ENCODE assay signal across 11 cellular contexts in the genomic region with DNA sequence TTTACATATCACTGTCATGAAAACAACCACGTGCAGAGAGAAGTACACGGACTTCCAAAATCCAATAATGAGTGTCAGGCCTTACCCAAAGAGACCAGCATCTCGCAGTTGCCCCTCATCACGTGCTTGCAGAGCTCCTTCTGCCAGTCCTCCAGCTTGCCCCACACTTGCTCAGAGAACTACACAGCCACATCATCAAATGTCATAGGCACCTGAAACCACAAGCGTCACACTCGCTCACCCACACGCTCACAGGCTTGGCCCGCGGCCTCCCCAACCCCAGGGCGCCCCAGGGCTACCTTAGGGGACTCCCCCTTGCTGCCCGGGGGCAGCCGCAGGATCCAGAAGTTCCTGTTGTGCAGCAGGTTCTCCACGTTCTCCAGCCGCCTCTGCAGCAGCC.
DNase-seq lines count a peak whose midpoint lies in the region; ATAC-seq, FAIRE-seq and TF ChIP-seq lines count a peak whose summit lies in the region.
"Had no signal": no experiment of that assay in that cellular context is flagged by ENCODE, and none has a peak within 500 bp of the region (broad histone marks: within the 10 kb centered on the region; RNA-seq: fewer than 3 reads in every experiment).

No MANE protein-coding gene starts in this region.

- H3K36me3 ChIP-seq in kidney (ENCODE audit: control insufficient read depth in 1 of 2, insufficient read depth in 2 of 2, low read length in 2 of 2) = peaks cover 23 to 36% of the 10 kb centered on the region in 2 donors

- peaks cover 8 to 15% of the 10 kb centered on the region in 2 donors for H3K4me1 ChIP-seq in kidney (ENCODE audit: control insufficient read depth in 1 of 2, insufficient read depth in 1 of 2, low read depth in 1 of 2, low read length in 2 of 2)

- H3K4me1 Mint-ChIP-seq in T-helper 17 cell = peaks cover 43% of the 10 kb centered on the region

- no peak overlapping the region for H3K27ac ChIP-seq in kidney (ENCODE audit: low read depth in 2 of 2, low read length in 2 of 2)
- H3K27ac ChIP-seq: thoracic aorta had no signal

- TF ChIP-seq CTCF in kidney (IDR thresholded peaks at IDR 0.05; ENCODE audit: borderline replicate concordance, extremely low read depth, insufficient read depth) = no peak

- no peak overlapping the region for H3K9ac ChIP-seq in kidney (ENCODE audit: low read length in 2 of 2)

- no peaks in the 10 kb centered on the region for H3K27me3 Mint-ChIP-seq in T-helper 17 cell
- H3K27me3 Mint-ChIP-seq: naive thymus-derived CD8-positive, alpha-beta T cell had no signal

- no peak for DNase-seq in T-helper 17 cell
- DNase-seq in stimulated activated CD4-positive, alpha-beta T cell treated with anti-CD3 and anti-CD28 coated beads, Interleukin-12 subunit alpha, Interleukin-12 subunit beta, amount 100 ng/mL, for 24 hours (ENCODE audit: low read depth in 2 of 2) = peak; percentile 37 to 60
- DNase-seq in SW480 (ENCODE audit: low spot score) = no peak
- DNase-seq in kidney = no peak
- DNase-seq in GM03348 (ENCODE audit: low spot score) = no peak
- DNase-seq: PC-3 had no signal

- H3K4me3 Mint-ChIP-seq in T-helper 17 cell = peak overlapping the region; percentile 75

- no peak for FAIRE-seq in kidney (lab: Jason Lieb, UNC)

- H3K27ac Mint-ChIP-seq in T-helper 17 cell = no peak overlapping the region

- no peak overlapping the region for H3K4me3 ChIP-seq in kidney (ENCODE audit: low read length in 2 of 2)
- H3K4me3 ChIP-seq: thoracic aorta had no signal

- H3K9me3 ChIP-seq in T-helper 17 cell (ENCODE audit: control insufficient read depth, low read length, poor library complexity, severe bottlenecking) (no peaks in the 10 kb centered on the region), kidney (ENCODE audit: control insufficient read depth in 1 of 2, low read length in 2 of 2) (no peaks in the 10 kb centered on the region)
- H3K9me3 ChIP-seq: thoracic aorta had no signal

- H3K36me3 Mint-ChIP-seq in T-helper 17 cell (ENCODE audit: low read depth) = peaks cover 13% of the 10 kb centered on the region

- intact Hi-C loops in kidney (cut with DNase I) = no loop called here

- ATAC-seq in GM18498 (IDR thresholded peaks at IDR 0.05; ENCODE audit: unreplicated experiment) (peak; percentile 29), GM21528 (IDR thresholded peaks at IDR 0.05; ENCODE audit: low FRiP score, unreplicated experiment) (peak; percentile 30), T-helper 17 cell (peak; percentile 8), HG02852 (IDR thresholded peaks at IDR 0.05; ENCODE audit: unreplicated experiment) (no peak)
- ATAC-seq: naive thymus-derived CD8-positive, alpha-beta T cell; PC-3 had no signal

Comparison
In these comparisons a context has a peak if more than half of its experiments do, and no peak if none do; other contexts are left out.
1. DNase-seq: peak in stimulated activated CD4-positive, alpha-beta T cell treated with anti-CD3 and anti-CD28 coated beads, Interleukin-12 subunit alpha, Interleukin-12 subunit beta, amount 100 ng/mL, for 24 hours (2 of 2); none in T-helper 17 cell (0 of 3), SW480 (single experiment), kidney (single experiment) and GM03348 (single experiment).